Comparison of ENCODE assay signal across 17 cellular contexts in genomic region chr13:31223215-31223614, GRCh38. TPM values are rescaled to one million over a fixed set of nuclear protein-coding genes. Genes with fewer than 3 reads are reported as not detected.
DNase-seq lines count a peak whose midpoint lies in the region; ATAC-seq, FAIRE-seq and TF ChIP-seq lines count a peak whose summit lies in the region.
"Had no signal": no experiment of that assay in that cellular context is flagged by ENCODE, and none has a peak within 500 bp of the region (broad histone marks: within the 10 kb centered on the region; RNA-seq: fewer than 3 reads in every experiment).

No MANE protein-coding gene starts in this region.

- no peak overlapping the region for H4K91ac ChIP-seq in IMR-90 (ENCODE audit: insufficient read depth, low read depth, low read length)

- no peak overlapping the region for H2AFZ ChIP-seq in IMR-90 (replicated peaks; ENCODE audit: low read length, poor library complexity)

- peaks cover 7% of the 10 kb centered on the region; the same call in 1 of the 2 replicates for H3K9me1 ChIP-seq in IMR-90 (ENCODE audit: insufficient read depth, low read length)

- H3K9me3 ChIP-seq in IMR-90 (ENCODE audit: control insufficient read depth, insufficient read depth, low read length) (no peaks in the 10 kb centered on the region), left ventricle myocardium inferior (replicated peaks) (no peaks in the 10 kb centered on the region), right cardiac atrium (ENCODE audit: control insufficient read depth, low read length) (no peaks in the 10 kb centered on the region)
- H3K9me3 ChIP-seq: HAP-1 had no signal

- TF ChIP-seq CTCF in IMR-90 (conservative IDR thresholded peaks at IDR 0.05; ENCODE audit: low read depth, low read length) (no peak), bronchial epithelial cell (IDR thresholded peaks at IDR 0.05; ENCODE audit: insufficient read depth, low read length, severe bottlenecking) (no peak), left ventricle myocardium inferior (IDR thresholded peaks at IDR 0.05; ENCODE audit: borderline replicate concordance) (no peak)

- TF ChIP-seq POLR2A in IMR-90 (IDR thresholded peaks at IDR 0.05; ENCODE audit: low read depth, low read length), result no peak

- H2BK5ac ChIP-seq in IMR-90 (ENCODE audit: low read depth, low read length, poor library complexity, severe bottlenecking), result no peak overlapping the region

- no peaks in the 10 kb centered on the region; a peak in 1 of 4 replicates for H3K79me1 ChIP-seq in IMR-90 (ENCODE audit: low read depth in 1 of 2, low read length in 2 of 2)

- intact Hi-C loops in IMR-90 (cut with micrococcal nuclease) (no loop called here), left ventricle myocardium inferior (cut with micrococcal nuclease) (no loop called here), right cardiac atrium (cut with DNase I) (no loop called here)

- no peaks in the 10 kb centered on the region for H3K36me3 ChIP-seq in IMR-90 (ENCODE audit: control insufficient read depth, insufficient read depth, low read length)
- no peaks in the 10 kb centered on the region for H3K36me3 ChIP-seq in bronchial epithelial cell (ENCODE audit: control insufficient read depth, insufficient read depth, low read length)
- no peaks in the 10 kb centered on the region for H3K36me3 ChIP-seq in left ventricle myocardium inferior
- H3K36me3 ChIP-seq: HAP-1 had no signal

- CTCF ChIA-PET in IMR-90 (lab: Yijun Ruan, JAX), result no interaction called here

- H3K4me3 ChIP-seq in IMR-90 (ENCODE audit: insufficient read depth, low read depth, low read length) (no peak overlapping the region), bronchial epithelial cell (ENCODE audit: low read depth, low read length) (no peak overlapping the region), left ventricle myocardium inferior (no peak overlapping the region), right cardiac atrium (ENCODE audit: low read length) (no peak overlapping the region)
- H3K4me3 ChIP-seq: HAP-1 had no signal

- no peak overlapping the region for H4K5ac ChIP-seq in IMR-90 (ENCODE audit: low read depth, low read length)

- no TSS peak for BruUV-seq in IMR-90 (replicated peaks; lab: Mats Ljungman, UMichigan)

- no peak overlapping the region for H2AK5ac ChIP-seq in IMR-90 (ENCODE audit: low read depth, low read length)

- no peak overlapping the region for H3K9ac ChIP-seq in IMR-90 (ENCODE audit: low read depth, low read length)

- in situ Hi-C loops in IMR-90 (cut with MboI; ENCODE audit: low sequenced_read_pairs), result no loop called here

- H3K56ac ChIP-seq in IMR-90 (ENCODE audit: extremely low read depth, insufficient read depth, low read length), result no peak overlapping the region

- WGBS in IMR-90 (ENCODE audit: extremely low coverage in 2 of 2, insufficient read length in 1 of 2), 2 experiments, result no CpG with 5 or more reads among the region's 7 CpGs
- 74% methylated on average over 7 of the region's 7 CpGs for WGBS in right cardiac atrium

- no peak for DNase-seq in IMR-90
- DNase-seq in bronchial epithelial cell (ENCODE audit: low read depth), result no peak
- DNase-seq in left ventricle myocardium inferior, result no peak
- DNase-seq in right cardiac atrium, result peak; percentile 33 to 73 (median 66)
- no peak for DNase-seq in MV-4-11 (lab: John Stamatoyannopoulos, UW)
- DNase-seq: C1 segment of cervical spinal cord; Calu3; CD4-positive, alpha-beta memory T cell; COR-L47; DND-41; GOT3; HFFc6 had no signal

- H3K23ac ChIP-seq in IMR-90 (ENCODE audit: low read depth, low read length), result no peak overlapping the region

- TF ChIP-seq RAD21 in IMR-90 (IDR thresholded peaks at IDR 0.05; ENCODE audit: low read length), result no peak

- H4K8ac ChIP-seq in IMR-90 (ENCODE audit: low read depth in 2 of 2, low read length in 2 of 2), result no peak overlapping the region

- FAIRE-seq in bronchial epithelial cell (lab: Jason Lieb, UNC), result peak; percentile 32
- FAIRE-seq: G401.6, GM12892, H54 had no signal

- H3K4me1 ChIP-seq in IMR-90 (ENCODE audit: control insufficient read depth, insufficient read depth, low read length) (no peaks in the 10 kb centered on the region), left ventricle myocardium inferior (peaks cover 82% of the 10 kb centered on the region), right cardiac atrium (ENCODE audit: control insufficient read depth, insufficient read depth, low read length) (peaks cover 15% of the 10 kb centered on the region)
- H3K4me1 ChIP-seq: HAP-1 had no signal

- H3K18ac ChIP-seq in IMR-90 (ENCODE audit: low read depth, low read length), result no peak overlapping the region

- H3K4ac ChIP-seq in IMR-90 (ENCODE audit: low read depth, low read length), result no peak overlapping the region

- no peak overlapping the region for H3K4me2 ChIP-seq in IMR-90 (ENCODE audit: low read depth, low read length)

- no peak overlapping the region for H3K14ac ChIP-seq in IMR-90 (replicated peaks; ENCODE audit: low read depth, low read length)

- H2AK9ac ChIP-seq in IMR-90 (replicated peaks; ENCODE audit: low read depth, low read length, poor library complexity), result peak overlapping the region; percentile 52

- POLR2A ChIA-PET in IMR-90 (lab: Charles Lee; ENCODE audit: unreplicated experiment), result no interaction called here

- no peak overlapping the region for H2BK15ac ChIP-seq in IMR-90 (ENCODE audit: low read depth, low read length)

- dilution Hi-C loops in IMR-90 (cut with HindIII; ENCODE audit: low sequenced_read_pairs, unreplicated experiment), result no loop called here

- H3K27me3 ChIP-seq in IMR-90 (ENCODE audit: control insufficient read depth, insufficient read depth, low read length) (no peaks in the 10 kb centered on the region), bronchial epithelial cell (ENCODE audit: control insufficient read depth, insufficient read depth, low read length) (no peaks in the 10 kb centered on the region), left ventricle myocardium inferior (ENCODE audit: low read depth) (no peaks in the 10 kb centered on the region), right cardiac atrium (ENCODE audit: control insufficient read depth, insufficient read depth) (no peaks in the 10 kb centered on the region)

- no peaks in the 10 kb centered on the region for H4K20me1 ChIP-seq in IMR-90 (ENCODE audit: insufficient read depth, low read length)

- H2BK120ac ChIP-seq in IMR-90 (ENCODE audit: low read depth, low read length), result no peak overlapping the region

- no peak overlapping the region for H2BK20ac ChIP-seq in IMR-90 (ENCODE audit: low read depth, low read length)

- ATAC-seq in IMR-90 (ENCODE audit: low read depth) (no peak), right cardiac atrium (peak; percentile 55 to 73), HG03469 (IDR thresholded peaks at IDR 0.05; ENCODE audit: unreplicated experiment) (no peak)

- H3K27ac ChIP-seq in IMR-90 (ENCODE audit: insufficient read depth, low read length) (no peak overlapping the region), left ventricle myocardium inferior (replicated peaks) (peak overlapping the region; percentile 50), right cardiac atrium (ENCODE audit: low read length) (peak overlapping the region; percentile 77)

TF ChIP-seq in IMR-90, 13 proteins besides CTCF, POLR2A, EP300 and RAD21:
- no peak for TF ChIP-seq NFE2L2 (IDR thresholded peaks at IDR 0.05; ENCODE audit: low read depth, low read length)
- no peak for TF ChIP-seq CHD1 (IDR thresholded peaks at IDR 0.05; ENCODE audit: low read depth, low read length)
- TF ChIP-seq CEBPB (IDR thresholded peaks at IDR 0.05; ENCODE audit: low read depth, low read length), result no peak
- no peak for TF ChIP-seq RFX5 (IDR thresholded peaks at IDR 0.05; ENCODE audit: low read depth, low read length)
- no peak for TF ChIP-seq RCOR1 (IDR thresholded peaks at IDR 0.05; ENCODE audit: insufficient replicate concordance, low read length)
- no peak for TF ChIP-seq MAFK (IDR thresholded peaks at IDR 0.05; ENCODE audit: low read depth, low read length)
- no peak for TF ChIP-seq SMC3 (IDR thresholded peaks at IDR 0.05; ENCODE audit: low read depth, low read length)
- TF ChIP-seq ELK1 (IDR thresholded peaks at IDR 0.05; ENCODE audit: borderline replicate concordance, low read depth, low read length), result no peak
- TF ChIP-seq BHLHE40 (IDR thresholded peaks at IDR 0.05; ENCODE audit: low read depth, low read length), result no peak
- TF ChIP-seq, protein P1, sequence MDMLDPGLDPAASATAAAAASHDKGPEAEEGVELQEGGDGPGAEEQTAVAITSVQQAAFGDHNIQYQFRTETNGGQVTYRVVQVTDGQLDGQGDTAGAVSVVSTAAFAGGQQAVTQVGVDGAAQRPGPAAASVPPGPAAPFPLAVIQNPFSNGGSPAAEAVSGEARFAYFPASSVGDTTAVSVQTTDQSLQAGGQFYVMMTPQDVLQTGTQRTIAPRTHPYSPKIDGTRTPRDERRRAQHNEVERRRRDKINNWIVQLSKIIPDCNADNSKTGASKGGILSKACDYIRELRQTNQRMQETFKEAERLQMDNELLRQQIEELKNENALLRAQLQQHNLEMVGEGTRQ (IDR thresholded peaks at IDR 0.05; ENCODE audit: low read depth, low read length), result no peak
TF ChIP-seq in IMR-90: peak in this region for 0.

RNA-seq across cellular contexts. Expression of gene B3GLCT, which starts 23.4 kb away (rescaled TPM):
- total RNA-seq in IMR-90 (2012; rRNA removed) (4.5 and 5.8 TPM in 2 replicates), bronchial epithelial cell (3.9 and 4.1 TPM in 2 replicates), left ventricle myocardium inferior (19.5 TPM), right cardiac atrium (10 to 100 TPM; 24.5 to 45.1 (median 27.5) TPM)
- polyA plus RNA-seq in IMR-90 (2012; rRNA removed) (1.7 and 2.0 TPM in 2 replicates), right cardiac atrium (19.8 TPM)
- 0.51 and 0.70 TPM in 2 replicates for polyA plus RNA-seq in IMR-90 (2012; cell fraction: cytosol; rRNA removed)
- 0.20 and 1.0 TPM in 2 replicates for polyA plus RNA-seq in IMR-90 (2012; cell fraction: nucleus; rRNA removed; ENCODE audit: low replicate concordance)

Comparison
In these comparisons a context has a peak if more than half of its experiments do, and no peak if none do; other contexts are left out.
1. DNase-seq: peak in right cardiac atrium (3 of 3); none in IMR-90 (single experiment), bronchial epithelial cell (single experiment), left ventricle myocardium inferior (single experiment) and MV-4-11 (single experiment).
2. ATAC-seq: peak in right cardiac atrium (2 of 2); none in IMR-90 (single experiment) and HG03469 (single experiment).